In genomic region chr12:18591473-18591872, GRCh38 we compare ENCODE assay signal across 37 cellular contexts.
"Had no signal": no experiment of that assay in that cellular context is flagged by ENCODE, and none has a peak within 500 bp of the region (broad histone marks: within the 10 kb centered on the region; RNA-seq: fewer than 3 reads in every experiment).

No MANE protein-coding gene starts in this region.

- ATAC-seq: activated CD4-positive, CD25-positive, alpha-beta regulatory T cell treated with anti-CD3 and anti-CD28 coated beads, Interleukin-2, amount 50 U/mL, for 24 hours; activated CD8-positive, alpha-beta memory T cell treated with anti-CD3 and anti-CD28 coated beads, Interleukin-2, amount 10 ng/mL, durations not matched to agents 7 days and 5 days; activated CD8-positive, alpha-beta T cell treated with anti-CD3 and anti-CD28 coated beads, Interleukin-2, amount 10 ng/mL, durations not matched to agents 7 days and 5 days; activated naive CD8-positive, alpha-beta T cell treated with anti-CD3 and anti-CD28 coated beads, Interleukin-2, amount 50 U/mL, for 24 hours; body of pancreas; heart left ventricle; T-cell had no signal

- H3K4me3 Mint-ChIP-seq: activated B cell treated with CpG ODN at 0.5 μM for 24 hours; activated CD8-positive, alpha-beta memory T cell treated with anti-CD3 and anti-CD28 coated beads, Interleukin-2, amount 10 ng/mL, durations not matched to agents 7 days and 5 days; activated CD8-positive, alpha-beta T cell treated with anti-CD3 and anti-CD28 coated beads, Interleukin-2, amount 10 ng/mL, durations not matched to agents 7 days and 5 days; activated naive CD4-positive, alpha-beta T cell treated with anti-CD3 and anti-CD28 coated beads for 36 hours; activated naive CD4-positive, alpha-beta T cell treated with anti-CD3 and anti-CD28 coated beads, Interleukin-2, amount 50 U/mL, for 24 hours; activated naive CD8-positive, alpha-beta T cell treated with anti-CD3 and anti-CD28 coated beads for 36 hours; activated naive CD8-positive, alpha-beta T cell treated with anti-CD3 and anti-CD28 coated beads, Interleukin-2, amount 50 U/mL, for 24 hours; activated T-helper 1 cell treated with anti-CD3 and anti-CD28 coated beads, Interleukin-12 subunit alpha, Interleukin-12 subunit beta, Interleukin-2, Interleukin-4 antibody, amounts not matched to agents 30 ng/mL and 10 ng/mL and 1 ng/mL, durations not matched to agents 14 hours and 24 hours and 36 hours; central memory CD8-positive, alpha-beta T cell; dendritic cell treated with granulocyte-macrophage colony-stimulating factor and Interleukin-4, amounts not matched to agents 40 ng/mL and 50 ng/mL, for 4 days; endodermal cell; T-cell; T-helper 1 cell treated with Interleukin-12 subunit alpha and Interleukin-12 subunit beta and Interleukin-4 antibody, amounts not matched to agents 30 μg/mL and 1 μg/mL, for 36 hours had no signal

- H3K36me3 Mint-ChIP-seq: activated CD8-positive, alpha-beta memory T cell treated with anti-CD3 and anti-CD28 coated beads, Interleukin-2, amount 10 ng/mL, durations not matched to agents 7 days and 5 days; activated naive CD4-positive, alpha-beta T cell treated with anti-CD3 and anti-CD28 coated beads, Interleukin-2, amount 50 U/mL, for 24 hours; activated naive CD8-positive, alpha-beta T cell treated with anti-CD3 and anti-CD28 coated beads for 36 hours; T-cell had no signal

- DNase-seq: activated B cell treated with CpG ODN at 0.5 μM for 24 hours; activated CD4-positive, alpha-beta T cell treated with anti-CD3 and anti-CD28 coated beads for 48 hours; activated CD4-positive, alpha-beta T cell treated with anti-CD3 and anti-CD28 coated beads, Interleukin-2, amount 50 U/mL, for 1 hour; activated CD4-positive, alpha-beta T cell treated with anti-CD3 and anti-CD28 coated beads, Interleukin-2, amount 50 U/mL, for 48 hours; activated CD8-positive, alpha-beta memory T cell treated with anti-CD3 and anti-CD28 coated beads, Interleukin-2, amount 10 ng/mL, durations not matched to agents 7 days and 5 days; activated CD8-positive, alpha-beta memory T cell treated with anti-CD3 and anti-CD28 coated beads, Interleukin-2, amount 50 U/mL, for 4 hours; activated CD8-positive, alpha-beta T cell treated with anti-CD3 and anti-CD28 coated beads, Interleukin-2, amount 10 ng/mL, durations not matched to agents 7 days and 5 days; activated effector memory CD4-positive, alpha-beta T cell treated with anti-CD3 and anti-CD28 coated beads, Interleukin-2, amount 50 U/mL, for 16 hours; activated naive CD4-positive, alpha-beta T cell treated with anti-CD3 and anti-CD28 coated beads for 36 hours; activated naive CD8-positive, alpha-beta T cell treated with anti-CD3 and anti-CD28 coated beads for 36 hours; activated naive CD8-positive, alpha-beta T cell treated with anti-CD3 and anti-CD28 coated beads, Interleukin-2, amount 50 U/mL, for 24 hours; activated T-cell treated with anti-CD3 and anti-CD28 coated beads, Interleukin-2, amount 50 U/mL, for 1 hour; activated T-cell treated with anti-CD3 and anti-CD28 coated beads, Interleukin-2, amount 50 U/mL, for 48 hours; adrenal gland; amygdala; aorta; body of pancreas; dorsolateral prefrontal cortex; effector memory CD4-positive, alpha-beta T cell; endodermal cell; foreskin fibroblast; glutamatergic neuron; heart left ventricle; SW 1271; T-cell; T-helper 9 cell; WERI-Rb-1 had no signal

- H3K27me3 ChIP-seq: adrenal gland, body of pancreas, breast epithelium, dorsolateral prefrontal cortex, heart left ventricle had no signal

- H3K36me3 ChIP-seq: adrenal gland, breast epithelium, heart left ventricle, WERI-Rb-1 had no signal

- H3K4me1 Mint-ChIP-seq: activated B cell treated with CpG ODN at 0.5 μM for 24 hours; activated CD8-positive, alpha-beta memory T cell treated with anti-CD3 and anti-CD28 coated beads, Interleukin-2, amount 10 ng/mL, durations not matched to agents 7 days and 5 days; activated naive CD4-positive, alpha-beta T cell treated with anti-CD3 and anti-CD28 coated beads, Interleukin-2, amount 50 U/mL, for 24 hours; activated naive CD8-positive, alpha-beta T cell treated with anti-CD3 and anti-CD28 coated beads for 36 hours; activated naive CD8-positive, alpha-beta T cell treated with anti-CD3 and anti-CD28 coated beads, Interleukin-2, amount 50 U/mL, for 24 hours; central memory CD8-positive, alpha-beta T cell; T-cell had no signal

- H3K9me3 Mint-ChIP-seq: activated naive CD8-positive, alpha-beta T cell treated with anti-CD3 and anti-CD28 coated beads for 36 hours; activated naive CD8-positive, alpha-beta T cell treated with anti-CD3 and anti-CD28 coated beads, Interleukin-2, amount 50 U/mL, for 24 hours; activated T-helper 1 cell treated with anti-CD3 and anti-CD28 coated beads, Interleukin-12 subunit alpha, Interleukin-12 subunit beta, Interleukin-2, Interleukin-4 antibody, amounts not matched to agents 30 ng/mL and 10 ng/mL and 1 ng/mL, durations not matched to agents 14 hours and 24 hours and 36 hours; central memory CD8-positive, alpha-beta T cell; T-helper 1 cell treated with Interleukin-12 subunit alpha and Interleukin-12 subunit beta and Interleukin-4 antibody, amounts not matched to agents 30 μg/mL and 1 μg/mL, for 36 hours had no signal

- H3K4me3 ChIP-seq: adrenal gland, body of pancreas, breast epithelium, coronary artery, dorsolateral prefrontal cortex, heart left ventricle had no signal

- H3K27ac Mint-ChIP-seq: activated B cell treated with CpG ODN at 0.5 μM for 24 hours; activated CD8-positive, alpha-beta memory T cell treated with anti-CD3 and anti-CD28 coated beads, Interleukin-2, amount 10 ng/mL, durations not matched to agents 7 days and 5 days; activated CD8-positive, alpha-beta T cell treated with anti-CD3 and anti-CD28 coated beads, Interleukin-2, amount 10 ng/mL, durations not matched to agents 7 days and 5 days; activated naive CD4-positive, alpha-beta T cell treated with anti-CD3 and anti-CD28 coated beads for 36 hours; activated naive CD4-positive, alpha-beta T cell treated with anti-CD3 and anti-CD28 coated beads, Interleukin-2, amount 50 U/mL, for 24 hours; activated naive CD8-positive, alpha-beta T cell treated with anti-CD3 and anti-CD28 coated beads for 36 hours; activated naive CD8-positive, alpha-beta T cell treated with anti-CD3 and anti-CD28 coated beads, Interleukin-2, amount 50 U/mL, for 24 hours; activated T-helper 1 cell treated with anti-CD3 and anti-CD28 coated beads, Interleukin-12 subunit alpha, Interleukin-12 subunit beta, Interleukin-2, Interleukin-4 antibody, amounts not matched to agents 30 ng/mL and 10 ng/mL and 1 ng/mL, durations not matched to agents 14 hours and 24 hours and 36 hours; activated T-helper 2 cell treated with anti-CD3 and anti-CD28 coated beads, Interferon-gamma antibody, Interleukin-2, Interleukin-4, amounts not matched to agents 10 μg/mL and 5 μg/mL and 100 μg/mL, durations not matched to agents 14 hours and 24 hours and 36 hours; dendritic cell treated with granulocyte-macrophage colony-stimulating factor and Interleukin-4, amounts not matched to agents 40 ng/mL and 50 ng/mL, for 4 days; endodermal cell; T-cell; T-helper 1 cell treated with Interleukin-12 subunit alpha and Interleukin-12 subunit beta and Interleukin-4 antibody, amounts not matched to agents 30 μg/mL and 1 μg/mL, for 36 hours had no signal

- H3K27me3 Mint-ChIP-seq: activated B cell treated with CpG ODN at 0.5 μM for 24 hours; activated CD8-positive, alpha-beta memory T cell treated with anti-CD3 and anti-CD28 coated beads, Interleukin-2, amount 10 ng/mL, durations not matched to agents 7 days and 5 days; activated naive CD4-positive, alpha-beta T cell treated with anti-CD3 and anti-CD28 coated beads, Interleukin-2, amount 50 U/mL, for 24 hours; activated naive CD8-positive, alpha-beta T cell treated with anti-CD3 and anti-CD28 coated beads for 36 hours; activated naive CD8-positive, alpha-beta T cell treated with anti-CD3 and anti-CD28 coated beads, Interleukin-2, amount 50 U/mL, for 24 hours; central memory CD8-positive, alpha-beta T cell; dendritic cell treated with granulocyte-macrophage colony-stimulating factor and Interleukin-4, amounts not matched to agents 40 ng/mL and 50 ng/mL, for 4 days; T-cell had no signal

- FAIRE-seq: frontal cortex had no signal
